In genomic region chr20:37405351-37405897, GRCh38 we compare ENCODE assay signal across 1 cellular context.
TF ChIP-seq lines count a peak whose summit lies in the region.

No MANE protein-coding gene starts in this region.

TF ChIP-seq in A549, 52 proteins besides CTCF, POLR2A, EP300 and RAD21 (continued from another document):
- TF ChIP-seq ATOH8 (CRISPR knock-in tag; IDR thresholded peaks at IDR 0.05; ENCODE audit: low read depth) (0 out of 2 replicates have a peak, but pooled peaks have one; percentile 36), ZNF302 (CRISPR knock-in tag; IDR thresholded peaks at IDR 0.05) (no peak), PBX3 (IDR thresholded peaks at IDR 0.05) (peak; percentile 49; the same call in 1 of the 2 replicates), CBX2 (IDR thresholded peaks at IDR 0.05; ENCODE audit: borderline replicate concordance, low read depth) (no peak), ZSCAN20 (CRISPR knock-in tag; IDR thresholded peaks at IDR 0.05) (no peak), FOXS1 (CRISPR knock-in tag; IDR thresholded peaks at IDR 0.05) (no peak), KDM5A (IDR thresholded peaks at IDR 0.05) (no peak), EHF (CRISPR knock-in tag; IDR thresholded peaks at IDR 0.05) (no peak), FOSL2 (IDR thresholded peaks at IDR 0.05) (no peak), FOSL2 (CRISPR knock-in tag; IDR thresholded peaks at IDR 0.05) (no peak), FOSB (CRISPR knock-in tag; IDR thresholded peaks at IDR 0.05) (peak; percentile 75; the same call in 1 of the 2 replicates), ZC3H11A (IDR thresholded peaks at IDR 0.05) (no peak), HOXB13 (CRISPR knock-in tag; IDR thresholded peaks at IDR 0.05; ENCODE audit: low read depth) (no peak), RFX5 (IDR thresholded peaks at IDR 0.05) (no peak), SMC3 (IDR thresholded peaks at IDR 0.05) (no peak), HOXA7 (CRISPR knock-in tag; IDR thresholded peaks at IDR 0.05) (peak; percentile 77; the same call in 1 of the 2 replicates), EHMT2 (IDR thresholded peaks at IDR 0.05; ENCODE audit: low read depth) (no peak), POLR2AphosphoS2 (conservative IDR thresholded peaks at IDR 0.05; ENCODE audit: low read length) (no peak; the same call in 1 of the 2 replicates), JUNB (IDR thresholded peaks at IDR 0.05) (no peak), MAZ (IDR thresholded peaks at IDR 0.05; ENCODE audit: borderline replicate concordance, low read depth, low read length) (no peak), HMGXB4 (CRISPR knock-in tag; IDR thresholded peaks at IDR 0.05; ENCODE audit: borderline replicate concordance) (no peak), CHD2 (IDR thresholded peaks at IDR 0.05; ENCODE audit: low read length, partially characterized antibody) (no peak), MYC (IDR thresholded peaks at IDR 0.05; ENCODE audit: borderline replicate concordance, low read length) (no peak), JUN (IDR thresholded peaks at IDR 0.05) (peak in 1 of 2 experiments; percentile 38; a peak in 2 of 5 replicates), BHLHE40 (IDR thresholded peaks at IDR 0.05; ENCODE audit: low read depth, low read length) (no peak), TFCP2L1 (CRISPR knock-in tag; IDR thresholded peaks at IDR 0.05) (no peak), GATA3 (IDR thresholded peaks at IDR 0.05; ENCODE audit: borderline replicate concordance) (no peak), ZFP36 (IDR thresholded peaks at IDR 0.05; ENCODE audit: borderline replicate concordance, partially characterized antibody) (no peak), RARB (CRISPR knock-in tag; IDR thresholded peaks at IDR 0.05) (no peak)
